ENCODE assay signal across 3 cellular contexts in genomic region chr5:33321026-33321425, GRCh38.
TF ChIP-seq lines count a peak whose summit lies in the region.

No MANE protein-coding gene starts in this region.

TF ChIP-seq in IMR-90, 13 proteins besides CTCF, POLR2A, EP300 and RAD21:
- no peak for TF ChIP-seq RFX5 (IDR thresholded peaks at IDR 0.05; ENCODE audit: low read depth, low read length)
- peak; percentile 61 for TF ChIP-seq CEBPB (IDR thresholded peaks at IDR 0.05; ENCODE audit: low read depth, low read length)
- no peak for TF ChIP-seq BHLHE40 (IDR thresholded peaks at IDR 0.05; ENCODE audit: low read depth, low read length)
- peak; percentile 11; the same call in 1 of the 2 replicates for TF ChIP-seq MAFK (IDR thresholded peaks at IDR 0.05; ENCODE audit: low read depth, low read length)
- TF ChIP-seq FOS (IDR thresholded peaks at IDR 0.05; ENCODE audit: low read depth, low read length), result peak; percentile 53

TF ChIP-seq in endothelial cell of umbilical vein, 7 proteins besides CTCF, POLR2A, EP300 and RAD21:
- TF ChIP-seq MAX (IDR thresholded peaks at IDR 0.05; ENCODE audit: insufficient read depth, insufficient read length) (no peak), POLR2AphosphoS5 (IDR thresholded peaks at IDR 0.05; ENCODE audit: insufficient read depth, low read depth, low read length) (peak; percentile 68), JUN (IDR thresholded peaks at IDR 0.05; ENCODE audit: borderline replicate concordance, insufficient read depth, insufficient read length, low read depth) (peak; percentile 96), FOS (IDR thresholded peaks at IDR 0.05; ENCODE audit: borderline replicate concordance, insufficient read depth, low read length) (peak; percentile 83), GATA2 (IDR thresholded peaks at IDR 0.05; ENCODE audit: insufficient read depth, insufficient read length, low read depth, low read length) (peak; percentile 99)

TF ChIP-seq in HEK293T, 16 proteins besides CTCF, POLR2A, EP300 and RAD21:
- TF ChIP-seq ZNF384 (IDR thresholded peaks at IDR 0.05) (no peak), ARNT (IDR thresholded peaks at IDR 0.05) (no peak), NFRKB (IDR thresholded peaks at IDR 0.05) (no peak), LEF1 (IDR thresholded peaks at IDR 0.05; ENCODE audit: borderline replicate concordance) (no peak), PKNOX1 (IDR thresholded peaks at IDR 0.05) (no peak), HDGF (IDR thresholded peaks at IDR 0.05; ENCODE audit: borderline replicate concordance) (no peak), BHLHE40 (IDR thresholded peaks at IDR 0.05; ENCODE audit: borderline replicate concordance) (no peak)
